1 cellular context compared by ENCODE assay signal in genomic region chr3:72907131-72907697, GRCh38.
TF ChIP-seq lines count a peak whose summit lies in the region.

No MANE protein-coding gene starts in this region.

TF ChIP-seq in GM23338, 12 proteins besides CTCF, POLR2A, EP300 and RAD21 (continued from another document):
- TF ChIP-seq, protein P1, sequence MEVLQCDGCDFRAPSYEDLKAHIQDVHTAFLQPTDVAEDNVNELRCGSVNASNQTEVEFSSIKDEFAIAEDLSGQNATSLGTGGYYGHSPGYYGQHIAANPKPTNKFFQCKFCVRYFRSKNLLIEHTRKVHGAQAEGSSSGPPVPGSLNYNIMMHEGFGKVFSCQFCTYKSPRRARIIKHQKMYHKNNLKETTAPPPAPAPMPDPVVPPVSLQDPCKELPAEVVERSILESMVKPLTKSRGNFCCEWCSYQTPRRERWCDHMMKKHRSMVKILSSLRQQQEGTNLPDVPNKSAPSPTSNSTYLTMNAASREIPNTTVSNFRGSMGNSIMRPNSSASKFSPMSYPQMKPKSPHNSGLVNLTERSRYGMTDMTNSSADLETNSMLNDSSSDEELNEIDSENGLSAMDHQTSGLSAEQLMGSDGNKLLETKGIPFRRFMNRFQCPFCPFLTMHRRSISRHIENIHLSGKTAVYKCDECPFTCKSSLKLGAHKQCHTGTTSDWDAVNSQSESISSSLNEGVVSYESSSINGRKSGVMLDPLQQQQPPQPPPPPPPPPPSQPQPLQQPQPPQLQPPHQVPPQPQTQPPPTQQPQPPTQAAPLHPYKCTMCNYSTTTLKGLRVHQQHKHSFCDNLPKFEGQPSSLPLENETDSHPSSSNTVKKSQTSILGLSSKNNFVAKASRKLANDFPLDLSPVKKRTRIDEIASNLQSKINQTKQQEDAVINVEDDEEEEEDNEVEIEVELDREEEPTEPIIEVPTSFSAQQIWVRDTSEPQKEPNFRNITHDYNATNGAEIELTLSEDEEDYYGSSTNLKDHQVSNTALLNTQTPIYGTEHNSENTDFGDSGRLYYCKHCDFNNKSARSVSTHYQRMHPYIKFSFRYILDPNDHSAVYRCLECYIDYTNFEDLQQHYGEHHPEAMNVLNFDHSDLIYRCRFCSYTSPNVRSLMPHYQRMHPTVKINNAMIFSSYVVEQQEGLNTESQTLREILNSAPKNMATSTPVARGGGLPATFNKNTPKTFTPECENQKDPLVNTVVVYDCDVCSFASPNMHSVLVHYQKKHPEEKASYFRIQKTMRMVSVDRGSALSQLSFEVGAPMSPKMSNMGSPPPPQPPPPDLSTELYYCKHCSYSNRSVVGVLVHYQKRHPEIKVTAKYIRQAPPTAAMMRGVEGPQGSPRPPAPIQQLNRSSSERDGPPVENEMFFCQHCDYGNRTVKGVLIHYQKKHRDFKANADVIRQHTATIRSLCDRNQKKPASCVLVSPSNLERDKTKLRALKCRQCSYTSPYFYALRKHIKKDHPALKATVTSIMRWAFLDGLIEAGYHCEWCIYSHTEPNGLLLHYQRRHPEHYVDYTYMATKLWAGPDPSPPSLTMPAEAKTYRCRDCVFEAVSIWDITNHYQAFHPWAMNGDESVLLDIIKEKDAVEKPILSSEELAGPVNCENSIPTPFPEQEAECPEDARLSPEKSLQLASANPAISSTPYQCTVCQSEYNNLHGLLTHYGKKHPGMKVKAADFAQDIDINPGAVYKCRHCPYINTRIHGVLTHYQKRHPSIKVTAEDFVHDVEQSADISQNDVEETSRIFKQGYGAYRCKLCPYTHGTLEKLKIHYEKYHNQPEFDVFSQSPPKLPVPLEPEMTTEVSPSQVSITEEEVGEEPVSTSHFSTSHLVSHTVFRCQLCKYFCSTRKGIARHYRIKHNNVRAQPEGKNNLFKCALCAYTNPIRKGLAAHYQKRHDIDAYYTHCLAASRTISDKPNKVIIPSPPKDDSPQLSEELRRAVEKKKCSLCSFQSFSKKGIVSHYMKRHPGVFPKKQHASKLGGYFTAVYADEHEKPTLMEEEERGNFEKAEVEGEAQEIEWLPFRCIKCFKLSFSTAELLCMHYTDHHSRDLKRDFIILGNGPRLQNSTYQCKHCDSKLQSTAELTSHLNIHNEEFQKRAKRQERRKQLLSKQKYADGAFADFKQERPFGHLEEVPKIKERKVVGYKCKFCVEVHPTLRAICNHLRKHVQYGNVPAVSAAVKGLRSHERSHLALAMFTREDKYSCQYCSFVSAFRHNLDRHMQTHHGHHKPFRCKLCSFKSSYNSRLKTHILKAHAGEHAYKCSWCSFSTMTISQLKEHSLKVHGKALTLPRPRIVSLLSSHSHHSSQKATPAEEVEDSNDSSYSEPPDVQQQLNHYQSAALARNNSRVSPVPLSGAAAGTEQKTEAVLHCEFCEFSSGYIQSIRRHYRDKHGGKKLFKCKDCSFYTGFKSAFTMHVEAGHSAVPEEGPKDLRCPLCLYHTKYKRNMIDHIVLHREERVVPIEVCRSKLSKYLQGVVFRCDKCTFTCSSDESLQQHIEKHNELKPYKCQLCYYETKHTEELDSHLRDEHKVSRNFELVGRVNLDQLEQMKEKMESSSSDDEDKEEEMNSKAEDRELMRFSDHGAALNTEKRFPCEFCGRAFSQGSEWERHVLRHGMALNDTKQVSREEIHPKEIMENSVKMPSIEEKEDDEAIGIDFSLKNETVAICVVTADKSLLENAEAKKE (CRISPR knock-in tag; IDR thresholded peaks at IDR 0.05), result no peak
- TF ChIP-seq ZNF114 (CRISPR knock-in tag; IDR thresholded peaks at IDR 0.05) (no peak), CREB1 (CRISPR knock-in tag; IDR thresholded peaks at IDR 0.05; ENCODE audit: low read depth) (no peak), NANOG (IDR thresholded peaks at IDR 0.05; ENCODE audit: borderline replicate concordance) (no peak), ZNF331 (CRISPR knock-in tag; IDR thresholded peaks at IDR 0.05; ENCODE audit: low read depth) (no peak), POLR2AphosphoS5 (IDR thresholded peaks at IDR 0.05; ENCODE audit: low read depth) (no peak)
- TF ChIP-seq, protein P2, sequence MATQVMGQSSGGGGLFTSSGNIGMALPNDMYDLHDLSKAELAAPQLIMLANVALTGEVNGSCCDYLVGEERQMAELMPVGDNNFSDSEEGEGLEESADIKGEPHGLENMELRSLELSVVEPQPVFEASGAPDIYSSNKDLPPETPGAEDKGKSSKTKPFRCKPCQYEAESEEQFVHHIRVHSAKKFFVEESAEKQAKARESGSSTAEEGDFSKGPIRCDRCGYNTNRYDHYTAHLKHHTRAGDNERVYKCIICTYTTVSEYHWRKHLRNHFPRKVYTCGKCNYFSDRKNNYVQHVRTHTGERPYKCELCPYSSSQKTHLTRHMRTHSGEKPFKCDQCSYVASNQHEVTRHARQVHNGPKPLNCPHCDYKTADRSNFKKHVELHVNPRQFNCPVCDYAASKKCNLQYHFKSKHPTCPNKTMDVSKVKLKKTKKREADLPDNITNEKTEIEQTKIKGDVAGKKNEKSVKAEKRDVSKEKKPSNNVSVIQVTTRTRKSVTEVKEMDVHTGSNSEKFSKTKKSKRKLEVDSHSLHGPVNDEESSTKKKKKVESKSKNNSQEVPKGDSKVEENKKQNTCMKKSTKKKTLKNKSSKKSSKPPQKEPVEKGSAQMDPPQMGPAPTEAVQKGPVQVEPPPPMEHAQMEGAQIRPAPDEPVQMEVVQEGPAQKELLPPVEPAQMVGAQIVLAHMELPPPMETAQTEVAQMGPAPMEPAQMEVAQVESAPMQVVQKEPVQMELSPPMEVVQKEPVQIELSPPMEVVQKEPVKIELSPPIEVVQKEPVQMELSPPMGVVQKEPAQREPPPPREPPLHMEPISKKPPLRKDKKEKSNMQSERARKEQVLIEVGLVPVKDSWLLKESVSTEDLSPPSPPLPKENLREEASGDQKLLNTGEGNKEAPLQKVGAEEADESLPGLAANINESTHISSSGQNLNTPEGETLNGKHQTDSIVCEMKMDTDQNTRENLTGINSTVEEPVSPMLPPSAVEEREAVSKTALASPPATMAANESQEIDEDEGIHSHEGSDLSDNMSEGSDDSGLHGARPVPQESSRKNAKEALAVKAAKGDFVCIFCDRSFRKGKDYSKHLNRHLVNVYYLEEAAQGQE (IDR thresholded peaks at IDR 0.05; ENCODE audit: unreplicated experiment), result no peak
TF ChIP-seq in GM23338: peak in this region for 0.
